In the genomic region with DNA sequence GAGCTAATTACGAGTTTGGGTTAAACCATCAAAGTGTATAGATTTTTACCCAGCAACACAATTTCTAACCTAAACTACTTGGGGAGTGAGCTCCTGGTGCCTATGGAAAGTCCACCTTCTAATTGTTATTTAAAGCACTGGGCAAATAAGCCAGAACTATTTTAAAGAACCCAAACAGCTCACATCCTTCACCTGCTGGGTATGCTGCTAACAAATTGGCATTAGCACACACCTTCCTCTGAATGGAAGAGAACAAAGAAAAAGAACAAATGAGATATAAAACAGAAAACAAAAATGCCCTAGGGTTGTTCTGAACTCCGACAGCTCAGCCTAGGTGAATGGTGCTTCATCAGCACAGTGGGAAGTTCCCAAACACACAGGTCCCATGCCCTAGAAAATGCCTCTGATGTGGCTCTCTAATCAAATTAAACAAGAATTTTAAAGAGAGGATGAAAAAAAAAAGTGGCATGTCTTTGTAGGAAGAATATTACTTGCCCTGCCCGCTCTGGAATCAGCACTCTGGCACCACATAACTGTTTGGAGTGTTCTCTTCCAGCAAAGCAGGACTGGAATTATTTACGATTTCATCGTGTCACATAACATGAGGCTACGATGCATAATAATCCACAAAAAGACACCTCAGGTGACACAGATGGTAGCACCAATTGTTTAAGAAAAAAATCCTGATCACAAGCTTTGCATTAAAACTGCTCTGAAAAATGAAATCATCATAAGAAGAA, we compare ENCODE assay signal across 18 cellular contexts.
DNase-seq lines count a peak whose midpoint lies in the region; FAIRE-seq and TF ChIP-seq lines count a peak whose summit lies in the region.
"Had no signal": no experiment of that assay in that cellular context is flagged by ENCODE, and none has a peak within 500 bp of the region (broad histone marks: within the 10 kb centered on the region; RNA-seq: fewer than 3 reads in every experiment).

No MANE protein-coding gene starts in this region.

- H3K27ac ChIP-seq in H9 (ENCODE audit: insufficient read length, low read depth, low read length) (peak overlapping the region; percentile 23), endothelial cell of umbilical vein (ENCODE audit: insufficient read depth, low read depth, low read length) (peak overlapping the region; percentile 97), mesendoderm (ENCODE audit: low read depth, low read length) (no peak overlapping the region)

- peak overlapping the region in 1 of 3 experiments; percentile 11; a peak in 1 of 7 replicates for H3K27ac Mint-ChIP-seq in H9
- H3K27ac Mint-ChIP-seq: IgD-negative memory B cell had no signal

- no peak overlapping the region for H2BK12ac ChIP-seq in H9 (ENCODE audit: insufficient read length, low read depth, low read length)

- H3K9ac ChIP-seq in H9 (ENCODE audit: extremely low read depth, insufficient read length, low read length) (no peak overlapping the region), endothelial cell of umbilical vein (replicated peaks; ENCODE audit: extremely low read depth, insufficient read depth, low read length) (no peak overlapping the region), mesendoderm (ENCODE audit: low read length) (no peak overlapping the region)
- H3K9ac ChIP-seq: SK-N-SH had no signal

- no peaks in the 10 kb centered on the region for H3K9me1 ChIP-seq in endothelial cell of umbilical vein (replicated peaks; ENCODE audit: control insufficient read depth, extremely low read depth, insufficient read depth, low read length)

- H3K56ac ChIP-seq in H9 (ENCODE audit: insufficient read length, low read depth, low read length) (no peak overlapping the region), mesendoderm (ENCODE audit: low read length) (no peak overlapping the region)

- H3K23ac ChIP-seq in H9 (ENCODE audit: insufficient read length, low read depth, low read length) (no peak overlapping the region), mesendoderm (ENCODE audit: low read length) (no peak overlapping the region)

- no peak for TF ChIP-seq POLR2A in endothelial cell of umbilical vein (IDR thresholded peaks at IDR 0.05; ENCODE audit: low read depth, low read length)

- peaks cover 2 to 13% (median 3%) of the 10 kb centered on the region in 3 experiments; a peak in 4 of 7 replicates for H3K36me3 Mint-ChIP-seq in H9 (ENCODE audit: insufficient read depth in 1 of 3, low read depth in 3 of 3)
- H3K36me3 Mint-ChIP-seq: IgD-negative memory B cell had no signal

- no peaks in the 10 kb centered on the region for H3K79me1 ChIP-seq in H9 (ENCODE audit: insufficient read depth, low read depth, low read length, poor library complexity, severe bottlenecking)
- H3K79me1 ChIP-seq in mesendoderm (ENCODE audit: low read length) = no peaks in the 10 kb centered on the region

- no peak overlapping the region for H3T11ph ChIP-seq in H9 (ENCODE audit: low read length)

- BruUV-seq in endothelial cell of umbilical vein (replicated peaks; lab: Mats Ljungman, UMichigan) = no TSS peak

- no peak overlapping the region for H3K18ac ChIP-seq in H9 (ENCODE audit: insufficient read length, low read depth, low read length)
- peak overlapping the region; percentile 75 for H3K18ac ChIP-seq in mesendoderm (ENCODE audit: low read length)

- no peak overlapping the region for H3K14ac ChIP-seq in H9 (ENCODE audit: insufficient read depth, low read length)

- peaks cover 32 to 37% of the 10 kb centered on the region in 2 experiments for H3K4me1 Mint-ChIP-seq in H9
- H3K4me1 Mint-ChIP-seq: IgD-negative memory B cell had no signal

- peaks cover 2% of the 10 kb centered on the region; the same call in 1 of the 2 replicates for H3K27me3 Mint-ChIP-seq in H9 (ENCODE audit: low read depth)
- H3K27me3 Mint-ChIP-seq: IgD-negative memory B cell had no signal

- no peak overlapping the region for H2BK120ac ChIP-seq in H9 (ENCODE audit: low read depth, low read length, poor library complexity, severe bottlenecking)
- no peak overlapping the region for H2BK120ac ChIP-seq in mesendoderm (ENCODE audit: low read depth, low read length)

- no peaks in the 10 kb centered on the region for H3K36me3 ChIP-seq in endothelial cell of umbilical vein (ENCODE audit: control insufficient read depth in 2 of 2, extremely low read depth in 1 of 2, insufficient read depth in 2 of 2, low read length in 2 of 2)
- H3K36me3 ChIP-seq in mesendoderm (ENCODE audit: control insufficient read depth, insufficient read depth, low read length) = no peaks in the 10 kb centered on the region
- H3K36me3 ChIP-seq: BE2C, HAP-1 had no signal

- 0 out of 5 replicates have a peak, but pooled peaks cover 0 to 1% of the 10 kb centered on the region in 2 experiments for H3K9me3 Mint-ChIP-seq in H9

- H3K4me1 ChIP-seq in H9 (ENCODE audit: insufficient read depth, low read length) (peaks cover 5% of the 10 kb centered on the region), endothelial cell of umbilical vein (ENCODE audit: control insufficient read depth, extremely low read depth, insufficient read depth, low read length) (peaks cover 27% of the 10 kb centered on the region), mesendoderm (ENCODE audit: control insufficient read depth, low read depth, low read length) (peaks cover 2% of the 10 kb centered on the region)
- H3K4me1 ChIP-seq: BE2C, HAP-1 had no signal

- intact Hi-C loops in endothelial cell of umbilical vein (cut with micrococcal nuclease) = loop anchor here (10.0 kb wide), 1 partner anchor 298 kb away; no protein-coding TSS in a partner anchor

- no peak overlapping the region for H4K91ac ChIP-seq in H9 (ENCODE audit: insufficient read length, low read depth, low read length)

- H2AK5ac ChIP-seq in H9 (ENCODE audit: insufficient read length, low read length) (no peak overlapping the region), mesendoderm (ENCODE audit: low read length) (no peak overlapping the region)

- no peak for TF ChIP-seq CTCF in H9 (conservative IDR thresholded peaks at IDR 0.05)
- no peak for TF ChIP-seq CTCF in endothelial cell of umbilical vein (IDR thresholded peaks at IDR 0.05; ENCODE audit: extremely low read depth in 1 of 2, insufficient read depth in 1 of 2, low read depth in 1 of 2, low read length in 2 of 2)
- no peak for TF ChIP-seq CTCF in D721Med (IDR thresholded peaks at IDR 0.05; ENCODE audit: insufficient read depth, missing control alignments)

- POLR2A ChIA-PET in endothelial cell of umbilical vein (lab: Charles Lee) = interaction anchor here (0.5 kb wide), 1 partner anchor 767 kb away, joined by 3 read pairs; no protein-coding TSS in a partner anchor

- H3K4me3 ChIP-seq in endothelial cell of umbilical vein (replicated peaks in 1 of 3; ENCODE audit: insufficient read depth in 1 of 3, low read depth in 1 of 3, low read length in 3 of 3) (no peak overlapping the region), mesendoderm (ENCODE audit: low read length) (no peak overlapping the region)
- H3K4me3 ChIP-seq: GM12878, HAP-1 had no signal

- H4K20me1 ChIP-seq in H9 (ENCODE audit: control insufficient read depth, insufficient read depth, insufficient read length) (no peaks in the 10 kb centered on the region), endothelial cell of umbilical vein (replicated peaks; ENCODE audit: control insufficient read depth, extremely low read depth, insufficient read depth, low read length) (no peaks in the 10 kb centered on the region)

- CTCF ChIA-PET in endothelial cell of umbilical vein (lab: Charles Lee) = interaction anchor here (1.4 to 2.3 kb wide), 4 partner anchors 24 to 125 kb away, joined by 3 to 9 read pairs (median 6); no protein-coding TSS in a partner anchor

- H3K9me3 ChIP-seq in H9 (ENCODE audit: control insufficient read depth, low read depth, low read length) = no peaks in the 10 kb centered on the region
- no peaks in the 10 kb centered on the region for H3K9me3 ChIP-seq in endothelial cell of umbilical vein (replicated peaks; ENCODE audit: control insufficient read depth, insufficient read depth, low read length)
- H3K9me3 ChIP-seq: BE2C, HAP-1, SK-N-SH had no signal

- H3K79me2 ChIP-seq in H9 (ENCODE audit: insufficient read depth, low read length) (no peaks in the 10 kb centered on the region), endothelial cell of umbilical vein (ENCODE audit: control insufficient read depth, insufficient read depth, low read length) (no peaks in the 10 kb centered on the region), mesendoderm (ENCODE audit: control insufficient read depth, insufficient read depth, low read length) (no peaks in the 10 kb centered on the region)

- no peak overlapping the region for H4K5ac ChIP-seq in H9 (ENCODE audit: insufficient read length, low read depth, low read length)
- no peak overlapping the region for H4K5ac ChIP-seq in mesendoderm (ENCODE audit: low read length)

- dilution Hi-C loops in endothelial cell of umbilical vein (cut with MboI; ENCODE audit: extremely low pct_ligation_motif_present, low sequenced_read_pairs) = no loop called here

- H3K4me2 ChIP-seq in H9 (ENCODE audit: insufficient read depth, insufficient read length, low read length) = no peak overlapping the region
- H3K4me2 ChIP-seq in endothelial cell of umbilical vein (ENCODE audit: insufficient read depth, low read length) = no peak overlapping the region
- H3K4me2 ChIP-seq in mesendoderm (ENCODE audit: low read length) = no peak overlapping the region
- H3K4me2 ChIP-seq: SK-N-SH had no signal

- FAIRE-seq in endothelial cell of umbilical vein (lab: Jason Lieb, UNC) = no peak
- FAIRE-seq in D721Med (lab: Jason Lieb, UNC) = no peak
- FAIRE-seq: GM12878 had no signal

- no peaks in the 10 kb centered on the region for H3K23me2 ChIP-seq in H9 (ENCODE audit: insufficient read length, low read depth, low read length, poor library complexity, severe bottlenecking)

- H2AFZ ChIP-seq in H9 (ENCODE audit: low read length) (peak overlapping the region; percentile 22), endothelial cell of umbilical vein (ENCODE audit: low read depth, low read length) (no peak overlapping the region)

- DNase-seq in H9 (no peak), NCI-H69 (lab: John Stamatoyannopoulos, UW) (peak; percentile 50), endothelial cell of umbilical vein (ENCODE audit: low read depth, low spot score) (no peak), mesendoderm (no peak), D721Med (ENCODE audit: insufficient read length, low spot score) (no peak), mesenteric fat pad (ENCODE audit: low spot score) (no peak)
- DNase-seq in central memory CD4-positive, alpha-beta T cell = no peak
- DNase-seq: BE2C, DMS79, NCI-H2029, NCI-H345, NCI-H524, RPMI8226, SHP77 treated with DMSO at 0.1 percent for 48 hours, SK-N-SH had no signal

- H3K4ac ChIP-seq in H9 (ENCODE audit: low read depth, low read length) = no peak overlapping the region
- no peak overlapping the region for H3K4ac ChIP-seq in mesendoderm (ENCODE audit: low read depth, low read length)

- H2BK15ac ChIP-seq in H9 (ENCODE audit: low read depth, low read length) (no peak overlapping the region), mesendoderm (replicated peaks; ENCODE audit: low read depth) (no peak overlapping the region)

- no peak overlapping the region for H2BK20ac ChIP-seq in H9 (ENCODE audit: low read depth, low read length, poor library complexity, severe bottlenecking)

- H2BK5ac ChIP-seq in H9 (ENCODE audit: insufficient read length, low read length) (no peak overlapping the region), mesendoderm (ENCODE audit: low read length) (no peak overlapping the region)

- H3K27me3 ChIP-seq in H9 (ENCODE audit: insufficient read depth, low read length) = no peaks in the 10 kb centered on the region
- H3K27me3 ChIP-seq in endothelial cell of umbilical vein (ENCODE audit: control insufficient read depth in 2 of 2, insufficient read depth in 2 of 2, low read length in 2 of 2) = no peaks in the 10 kb centered on the region
- no peaks in the 10 kb centered on the region for H3K27me3 ChIP-seq in mesendoderm (ENCODE audit: insufficient read depth, low read length, poor library complexity)
- H3K27me3 ChIP-seq: BE2C had no signal

- WGBS in H9 (ENCODE audit: extremely low coverage, insufficient read length, low lambda C conversion rate) = no CpG with 5 or more reads among the region's 6 CpGs
- no CpG with 5 or more reads among the region's 6 CpGs for WGBS in mesendoderm (ENCODE audit: extremely low coverage, insufficient coverage, low lambda C conversion rate)

- H4K8ac ChIP-seq in H9 (replicated peaks; ENCODE audit: insufficient read length, low read depth, low read length) (no peak overlapping the region), mesendoderm (ENCODE audit: low read depth, low read length) (no peak overlapping the region)

- peak overlapping the region in 1 of 2 experiments; percentile 11; a peak in 1 of 5 replicates for H3K4me3 Mint-ChIP-seq in H9
- H3K4me3 Mint-ChIP-seq: IgD-negative memory B cell had no signal
